9 cellular contexts compared by ENCODE assay signal in the genomic region with DNA sequence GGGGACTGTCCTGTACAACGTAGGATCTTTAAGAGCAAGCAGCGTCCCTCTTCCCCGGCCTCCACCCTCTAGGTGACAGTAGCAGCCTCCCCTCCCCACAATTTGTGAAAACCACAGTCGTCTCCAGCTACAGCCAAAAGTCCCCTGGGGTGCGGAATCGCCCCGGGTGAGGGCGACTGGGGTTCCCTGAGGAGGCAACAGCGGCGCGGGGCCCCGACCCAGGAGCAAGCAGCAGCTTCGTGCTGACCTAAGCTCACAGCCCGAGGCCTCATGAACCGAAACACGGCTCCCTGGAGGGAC. TPM values are rescaled to one million over a fixed set of nuclear protein-coding genes. Genes with fewer than 3 reads are reported as not detected.
A peak's percentile ranks its signal among the peaks of the same experiment; 100 is the strongest.
DNase-seq lines count a peak whose midpoint lies in the region; ATAC-seq and TF ChIP-seq lines count a peak whose summit lies in the region.
"Had no signal": no experiment of that assay in that cellular context is flagged by ENCODE, and none has a peak within 500 bp of the region (broad histone marks: within the 10 kb centered on the region; RNA-seq: fewer than 3 reads in every experiment).

No MANE protein-coding gene starts in this region.

- H3K27me3 ChIP-seq in Caco-2 (replicated peaks; ENCODE audit: control insufficient read depth, insufficient read depth, low read length) (no peaks in the 10 kb centered on the region), MG63 (0 out of 2 replicates have a peak, but pooled peaks cover 2% of the 10 kb centered on the region)

- no TSS peak for BruUV-seq in Caco-2 (replicated peaks; lab: Mats Ljungman, UMichigan)

- POLR2A ChIA-PET in Caco-2 (lab: Charles Lee): no interaction called here

- H3K9me3 Mint-ChIP-seq in Caco-2 (ENCODE audit: unreplicated experiment) (no peaks in the 10 kb centered on the region), natural killer cell (no peaks in the 10 kb centered on the region)
- no peaks in the 10 kb centered on the region for H3K9me3 Mint-ChIP-seq in dendritic cell treated with granulocyte-macrophage colony-stimulating factor and Interleukin-4, amounts not matched to agents 40 ng/mL and 50 ng/mL, for 4 days

- H3K4me3 Mint-ChIP-seq in Caco-2 (ENCODE audit: unreplicated experiment): peak overlapping the region; percentile 73
- H3K4me3 Mint-ChIP-seq in dendritic cell treated with granulocyte-macrophage colony-stimulating factor and Interleukin-4, amounts not matched to agents 40 ng/mL and 50 ng/mL, for 4 days: peak overlapping the region; percentile 92
- peak overlapping the region; percentile 90 for H3K4me3 Mint-ChIP-seq in natural killer cell

- DNase-seq in Caco-2 (no peak), MG63 (no peak), natural killer cell (no peak), NCI-H1105 treated with DMSO at 0.1 percent for 48 hours (lab: John Stamatoyannopoulos, UW) (no peak), COLO668 (lab: John Stamatoyannopoulos, UW; ENCODE audit: unreplicated experiment) (no peak), omental fat pad (ENCODE audit: low spot score) (no peak)

- H3K27me3 Mint-ChIP-seq in Caco-2 (ENCODE audit: insufficient read depth, unreplicated experiment): no peaks in the 10 kb centered on the region
- H3K27me3 Mint-ChIP-seq in dendritic cell treated with granulocyte-macrophage colony-stimulating factor and Interleukin-4, amounts not matched to agents 40 ng/mL and 50 ng/mL, for 4 days: peaks cover 1% of the 10 kb centered on the region
- H3K27me3 Mint-ChIP-seq in natural killer cell (ENCODE audit: low read depth in 2 of 2): no peaks in the 10 kb centered on the region

- no peaks in the 10 kb centered on the region for H3K36me3 ChIP-seq in Caco-2 (ENCODE audit: control insufficient read depth, insufficient read depth, low read length)
- peaks cover 25% of the 10 kb centered on the region for H3K36me3 ChIP-seq in MG63

- H3K4me1 Mint-ChIP-seq in Caco-2 (ENCODE audit: low read depth, unreplicated experiment) (no peaks in the 10 kb centered on the region), natural killer cell (peaks cover 7 to 22% of the 10 kb centered on the region in 2 donors)
- H3K4me1 Mint-ChIP-seq in dendritic cell treated with granulocyte-macrophage colony-stimulating factor and Interleukin-4, amounts not matched to agents 40 ng/mL and 50 ng/mL, for 4 days (ENCODE audit: low read depth): peaks cover 28% of the 10 kb centered on the region

- H3K4me3 ChIP-seq in Caco-2 (ENCODE audit: low read depth, low read length) (peak overlapping the region; percentile 59), MG63 (peak overlapping the region; percentile 67)

- intact Hi-C loops in Caco-2 (cut with micrococcal nuclease; ENCODE audit: unreplicated experiment): no loop called here
- intact Hi-C loops in dendritic cell treated with granulocyte-macrophage colony-stimulating factor and Interleukin-4, amounts not matched to agents 40 ng/mL and 50 ng/mL, for 4 days (cut with micrococcal nuclease): loop anchor here (5.0 kb wide), 1 partner anchor 986 kb away; a partner anchor contains a TSS
- intact Hi-C loops in natural killer cell (cut with micrococcal nuclease): no loop called here

- H3K36me3 Mint-ChIP-seq in Caco-2 (ENCODE audit: insufficient read depth, unreplicated experiment) (peaks cover 11% of the 10 kb centered on the region), natural killer cell (no peaks in the 10 kb centered on the region)
- peaks cover 46% of the 10 kb centered on the region for H3K36me3 Mint-ChIP-seq in dendritic cell treated with granulocyte-macrophage colony-stimulating factor and Interleukin-4, amounts not matched to agents 40 ng/mL and 50 ng/mL, for 4 days (ENCODE audit: low read depth)

- ATAC-seq in GM21390 (IDR thresholded peaks at IDR 0.05; ENCODE audit: unreplicated experiment) (peak; percentile 19), natural killer cell (peak in 2 of 3 donors; percentile 1), omental fat pad (ENCODE audit: low FRiP score) (no peak)

- H3K9me3 ChIP-seq in Caco-2 (peaks cover 8% of the 10 kb centered on the region; the same call in 1 of the 2 replicates), MG63 (peaks cover 5% of the 10 kb centered on the region; the same call in 1 of the 2 replicates)

- peak overlapping the region; percentile 71 for H3K27ac Mint-ChIP-seq in Caco-2 (ENCODE audit: unreplicated experiment)
- peak overlapping the region; percentile 97 for H3K27ac Mint-ChIP-seq in dendritic cell treated with granulocyte-macrophage colony-stimulating factor and Interleukin-4, amounts not matched to agents 40 ng/mL and 50 ng/mL, for 4 days
- H3K27ac Mint-ChIP-seq in natural killer cell: peak overlapping the region; percentile 89 to 94

- CTCF ChIA-PET in Caco-2 (lab: Charles Lee): no interaction called here

- H3K4me1 ChIP-seq in Caco-2: no peaks in the 10 kb centered on the region

- TF ChIP-seq CTCF in Caco-2 (IDR thresholded peaks at IDR 0.05; ENCODE audit: insufficient read depth in 1 of 2, low read depth in 1 of 2, low read length in 1 of 2, severe bottlenecking in 1 of 2, unreplicated experiment in 1 of 2) (no peak), natural killer cell (IDR thresholded peaks at IDR 0.05) (no peak), omental fat pad (IDR thresholded peaks at IDR 0.05) (no peak)

RNA-seq across cellular contexts. Expression of a gene that starts 0.3 kb away (rescaled TPM):
- total RNA-seq in Caco-2 (2022): 8.9 and 10.1 TPM in 2 replicates
- 25.5 and 30.4 TPM in 2 replicates for total RNA-seq in MG63 (2014; rRNA removed; shearing (Covaris generic); ENCODE audit: low replicate concordance)
- total RNA-seq in natural killer cell: 10 to 100 TPM; 20.9 to 26.8 (median 23.8) TPM
- total RNA-seq in omental fat pad: 10 to 100 TPM; 16.1 to 34.8 (median 23.4) TPM

RNA-seq across cellular contexts. Expression of a gene that starts 0.4 kb away (rescaled TPM):
- total RNA-seq in Caco-2 (2022): not detected in 2 replicates
- total RNA-seq in MG63 (2014; rRNA removed; shearing (Covaris generic); ENCODE audit: low replicate concordance): not detected in 2 replicates
- total RNA-seq in natural killer cell: not detected
- total RNA-seq in omental fat pad: not detected
- total RNA-seq: T-helper 1 cell treated with Interleukin-12 subunit alpha and Interleukin-12 subunit beta and Interleukin-4 antibody, amounts not matched to agents 30 ng/mL and 1 ng/mL, for 36 hours had no signal
